Comparison of ENCODE assay signal across 26 cellular contexts in genomic region chr9:108789742-108790141, GRCh38.
"Had no signal": no experiment of that assay in that cellular context is flagged by ENCODE, and none has a peak within 500 bp of the region (broad histone marks: within the 10 kb centered on the region; RNA-seq: fewer than 3 reads in every experiment).

No MANE protein-coding gene starts in this region.

- H3K4me3 ChIP-seq: stomach, suprapubic skin, testis, thoracic aorta, thyroid gland, tibial artery, tibial nerve, transverse colon, upper lobe of left lung, upper lobe of right lung, uterus, vagina had no signal

- ATAC-seq: stimulated activated effector memory CD8-positive, alpha-beta T cell treated with anti-CD3 and anti-CD28 coated beads, Interleukin-12 subunit alpha, Interleukin-12 subunit beta, amount 100 ng/mL, for 72 hours; stimulated activated memory B cell treated with anti-CD40 and anti-IgM and Interleukin-4, amounts not matched to agents 10 μg/mL and 1 μg/mL and 100 μg/mL, for 72 hours; stimulated activated naive B cell treated with anti-CD40 and anti-IgM and Interleukin-4, amounts not matched to agents 10 μg/mL and 1 μg/mL and 100 μg/mL, for 72 hours; stimulated activated naive CD8-positive, alpha-beta T cell treated with anti-CD3 and anti-CD28 coated beads, Interleukin-15, amount 100 ng/mL, for 72 hours; stimulated activated naive CD8-positive, alpha-beta T cell treated with anti-CD3 and anti-CD28 coated beads, Interleukin-15, Interleukin-2, amounts not matched to agents 100 U/mL and 50 U/mL, for 24 hours; upper lobe of right lung had no signal

- H3K4me1 ChIP-seq: testis, upper lobe of right lung, uterus had no signal

- H3K27ac ChIP-seq: stomach, suprapubic skin, testis, thoracic aorta, thyroid gland, tibial artery, tibial nerve, transverse colon, upper lobe of left lung, upper lobe of right lung, uterus, vagina had no signal

- H3K36me3 ChIP-seq: stomach, suprapubic skin, thoracic aorta, thyroid gland, tibial artery, tibial nerve, transverse colon, upper lobe of left lung, upper lobe of right lung, uterus, vagina had no signal

- DNase-seq: stimulated activated CD4-positive, alpha-beta T cell treated with anti-CD3 and anti-CD28 coated beads, Interleukin-2, amount 100 ng/mL, for 48 hours; stimulated activated CD4-positive, alpha-beta T cell treated with anti-CD3 and anti-CD28 coated beads, Interleukin-4, amount 100 ng/mL, for 1 hour; stimulated activated CD4-positive, alpha-beta T cell treated with anti-CD3 and anti-CD28 coated beads, Interleukin-4, amount 100 ng/mL, for 24 hours; stimulated activated CD4-positive, alpha-beta T cell treated with anti-CD3 and anti-CD28 coated beads, Interleukin-4, amount 100 ng/mL, for 4 hours; stimulated activated CD8-positive, alpha-beta memory T cell treated with anti-CD3 and anti-CD28 coated beads, Interleukin-4, amount 100 ng/mL, for 48 hours; stimulated activated naive B cell treated with anti-CD40 and anti-IgM and Interleukin-4, amounts not matched to agents 10 μg/mL and 1 μg/mL and 100 μg/mL, for 72 hours; stimulated activated naive CD4-positive, alpha-beta T cell; stimulated activated naive CD4-positive, alpha-beta T cell treated with Interleukin-2 at 50 U/mL for 16 hours; stimulated activated naive CD8-positive, alpha-beta T cell treated with anti-CD3 and anti-CD28 coated beads, Interleukin-15, amount 100 ng/mL, for 72 hours; stimulated activated naive CD8-positive, alpha-beta T cell treated with anti-CD3 and anti-CD28 coated beads, Interleukin-15, Interleukin-2, amounts not matched to agents 100 U/mL and 50 U/mL, for 24 hours; stomach; substantia nigra; testis; thyroid gland; tibial artery; transverse colon; trophoblast cell; upper lobe of left lung; upper lobe of right lung; uterus had no signal

- H3K9me3 ChIP-seq: testis, thyroid gland, transverse colon, upper lobe of right lung, uterus, vagina had no signal

- H3K27me3 ChIP-seq: stomach, suprapubic skin, testis, thyroid gland, tibial artery, tibial nerve, transverse colon, upper lobe of left lung, upper lobe of right lung, uterus, vagina had no signal
